10 cellular contexts compared by ENCODE assay signal in genomic region chr16:11498683-11499082, GRCh38.
DNase-seq lines count a peak whose midpoint lies in the region; ATAC-seq and TF ChIP-seq lines count a peak whose summit lies in the region.
"Had no signal": no experiment of that assay in that cellular context is flagged by ENCODE, and none has a peak within 500 bp of the region (broad histone marks: within the 10 kb centered on the region; RNA-seq: fewer than 3 reads in every experiment).

No MANE protein-coding gene starts in this region.

- H3K27me3 ChIP-seq in body of pancreas: no peaks in the 10 kb centered on the region
- no peaks in the 10 kb centered on the region for H3K27me3 ChIP-seq in suprapubic skin

- H3K9me3 ChIP-seq in body of pancreas (no peaks in the 10 kb centered on the region), suprapubic skin (no peaks in the 10 kb centered on the region)

- no peak for ATAC-seq in body of pancreas
- ATAC-seq: activated naive CD4-positive, alpha-beta T cell treated with anti-CD3 and anti-CD28 coated beads, Interleukin-2, amount 50 U/mL, for 72 hours had no signal

- no peak for TF ChIP-seq EP300 in suprapubic skin (IDR thresholded peaks at IDR 0.05)

- TF ChIP-seq POLR2A in body of pancreas (IDR thresholded peaks at IDR 0.05) (no peak), suprapubic skin (IDR thresholded peaks at IDR 0.05) (no peak)

- peaks cover 35% of the 10 kb centered on the region for H3K4me1 ChIP-seq in body of pancreas
- no peaks in the 10 kb centered on the region for H3K4me1 ChIP-seq in urinary bladder (ENCODE audit: insufficient read depth)
- H3K4me1 ChIP-seq in suprapubic skin: peaks cover 28% of the 10 kb centered on the region

- no peak for TF ChIP-seq CTCF in body of pancreas (IDR thresholded peaks at IDR 0.05)
- no peak for TF ChIP-seq CTCF in suprapubic skin (IDR thresholded peaks at IDR 0.05)

- H3K4me3 ChIP-seq in body of pancreas: no peak overlapping the region
- no peak overlapping the region for H3K4me3 ChIP-seq in urinary bladder (ENCODE audit: low read depth, low read length)
- H3K4me3 ChIP-seq in suprapubic skin: no peak overlapping the region

- WGBS in body of pancreas, 2 donors: 49 to 83% methylated on average over 2 to 5 of the region's 6 CpGs
- 66% methylated on average over 6 of the region's 6 CpGs for whole genome bisulfite sequencing in urinary bladder
- WGBS in suprapubic skin: 82% methylated on average over 6 of the region's 6 CpGs

- H3K27ac ChIP-seq in body of pancreas (no peak overlapping the region), urinary bladder (ENCODE audit: low read depth) (peak overlapping the region; percentile 40), suprapubic skin (no peak overlapping the region)

- no peaks in the 10 kb centered on the region for H3K36me3 ChIP-seq in body of pancreas (replicated peaks in 1 of 2; ENCODE audit: insufficient read depth in 1 of 2, low read depth in 2 of 2)
- H3K36me3 ChIP-seq in urinary bladder (ENCODE audit: insufficient read depth): no peaks in the 10 kb centered on the region
- H3K36me3 ChIP-seq in suprapubic skin: no peaks in the 10 kb centered on the region

- intact Hi-C loops in body of pancreas (cut with DNase I): no loop called here

- DNase-seq in SIG-M5 treated with dmso at 0.1 percent for 504 hours (lab: John Stamatoyannopoulos, UW; ENCODE audit: unreplicated experiment) (peak; percentile 59), SIG-M5 (lab: John Stamatoyannopoulos, UW) (no peak), NOMO-1 treated with dmso at 0.1 percent for 144 hours (lab: John Stamatoyannopoulos, UW; ENCODE audit: unreplicated experiment) (peak; percentile 55), body of pancreas (peak; percentile 29 to 59 (median 39)), suprapubic skin (ENCODE audit: low spot score in 2 of 2) (no peak), SW 1271 (lab: John Stamatoyannopoulos, UW) (no peak), NCI-H1092 (lab: John Stamatoyannopoulos, UW) (no peak)
- DNase-seq: midbrain had no signal

Comparison
In these comparisons a context has a peak if more than half of its experiments do, and no peak if none do; other contexts are left out.
1. DNase-seq: peak in SIG-M5 treated with dmso at 0.1 percent for 504 hours (single experiment), NOMO-1 treated with dmso at 0.1 percent for 144 hours (single experiment) and body of pancreas (4 of 4); none in SIG-M5 (single experiment), suprapubic skin (0 of 2), SW 1271 (0 of 2) and NCI-H1092 (single experiment).